ENCODE assay signal across 36 cellular contexts in the genomic region with DNA sequence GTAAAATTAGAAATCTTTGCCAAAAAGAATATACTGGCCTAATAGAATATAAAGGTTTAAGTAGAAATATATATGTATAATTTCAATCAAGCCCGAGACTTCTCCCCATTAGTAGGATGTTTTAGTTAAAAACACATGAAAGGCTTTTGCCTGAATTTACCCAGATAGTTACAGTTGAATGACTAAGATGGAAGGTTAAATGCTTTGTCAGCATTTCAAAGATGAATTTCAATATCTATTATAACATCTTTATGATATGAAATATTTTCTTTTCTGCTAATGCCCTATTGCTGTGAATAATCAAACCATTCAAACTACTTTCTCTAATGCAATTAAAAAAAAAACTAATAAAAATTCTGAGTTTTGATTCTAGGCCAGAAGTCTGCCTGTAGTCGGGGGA. TPM values are rescaled to one million over a fixed set of nuclear protein-coding genes. Genes with fewer than 3 reads are reported as not detected.
"Had no signal": no experiment of that assay in that cellular context is flagged by ENCODE, and none has a peak within 500 bp of the region (broad histone marks: within the 10 kb centered on the region; RNA-seq: fewer than 3 reads in every experiment).

No MANE protein-coding gene starts in this region.

- FAIRE-seq: astrocyte, TTC549 had no signal

- ATAC-seq: activated CD8-positive, alpha-beta T cell treated with anti-CD3 and anti-CD28 coated beads for 36 hours; activated naive CD4-positive, alpha-beta T cell treated with anti-CD3 and anti-CD28 coated beads, Interleukin-2, amount 50 U/mL, for 72 hours; activated T-cell treated with anti-CD3 and anti-CD28 coated beads, Interleukin-2, amount 50 U/mL, for 4 hours; activated T-cell treated with anti-CD3 and anti-CD28 coated beads, Interleukin-2, amount 50 U/mL, for 72 hours; activated T-helper 17 cell treated with anti-CD3 and anti-CD28 coated beads, Interleukin-2, amount 50 U/mL, for 72 hours; body of pancreas had no signal

- H3K4me3 ChIP-seq: adrenal gland, body of pancreas, breast epithelium had no signal

- H3K27ac ChIP-seq: adrenal gland, body of pancreas, brain microvascular endothelial cell, breast epithelium, VCaP had no signal

- DNase-seq: activated B cell treated with CpG ODN at 0.5 μM for 24 hours; activated CD4-positive, alpha-beta memory T cell treated with anti-CD3 and anti-CD28 coated beads for 36 hours; activated CD4-positive, alpha-beta T cell treated with anti-CD3 and anti-CD28 coated beads for 4 hours; activated CD4-positive, alpha-beta T cell treated with anti-CD3 and anti-CD28 coated beads, Interleukin-2, amount 10 ng/mL, durations not matched to agents 24 days and 14 days; activated CD4-positive, alpha-beta T cell treated with anti-CD3 and anti-CD28 coated beads, Interleukin-2, amount 50 U/mL, for 1 hour; activated CD4-positive, alpha-beta T cell treated with anti-CD3 and anti-CD28 coated beads, Interleukin-2, amount 50 U/mL, for 4 hours; activated CD4-positive, CD25-positive, alpha-beta regulatory T cell treated with anti-CD3 and anti-CD28 coated beads, Interleukin-2, amount 50 U/mL, for 72 hours; activated CD8-positive, alpha-beta memory T cell treated with anti-CD3 and anti-CD28 coated beads, Interleukin-2, amount 50 U/mL, for 4 hours; activated CD8-positive, alpha-beta T cell treated with anti-CD3 and anti-CD28 coated beads for 36 hours; activated effector memory CD4-positive, alpha-beta T cell treated with anti-CD3 and anti-CD28 coated beads, Interleukin-2, amount 50 U/mL, for 16 hours; activated gamma-delta T cell treated with Interleukin-2 at 50 U/mL for 16 hours; activated naive CD4-positive, alpha-beta T cell; activated naive CD4-positive, alpha-beta T cell treated with anti-CD3 and anti-CD28 coated beads for 36 hours; activated naive CD4-positive, alpha-beta T cell treated with anti-CD3 and anti-CD28 coated beads, Interleukin-2, amount 50 U/mL, for 16 hours; activated naive CD8-positive, alpha-beta T cell treated with anti-CD3 and anti-CD28 coated beads for 36 hours; activated T-cell treated with anti-CD3 and anti-CD28 coated beads for 4 hours; activated T-cell treated with anti-CD3 and anti-CD28 coated beads, Interleukin-2, amount 50 U/mL, for 1 hour; activated T-cell treated with anti-CD3 and anti-CD28 coated beads, Interleukin-2, amount 50 U/mL, for 4 hours; activated T-cell treated with anti-CD3 and anti-CD28 coated beads, Interleukin-2, amount 50 U/mL, for 72 hours; adrenal gland; amniotic stem cell; aorta; body of pancreas; brain microvascular endothelial cell; central memory CD4-positive, alpha-beta T cell; T-helper 2 cell; T-helper 9 cell had no signal

- H3K27me3 ChIP-seq: adrenal gland, body of pancreas, brain microvascular endothelial cell, breast epithelium had no signal

- H3K4me1 ChIP-seq: adrenal gland, body of pancreas, breast epithelium had no signal

- H3K9me3 ChIP-seq: adrenal gland, body of pancreas had no signal

- H3K36me3 ChIP-seq: adrenal gland, brain microvascular endothelial cell, breast epithelium had no signal

RNA-seq across cellular contexts. Expression of gene ABCA12, which starts 18.0 kb away (rescaled TPM):
- total RNA-seq: activated B cell treated with CpG ODN at 0.5 μM for 24 hours; activated CD4-positive, alpha-beta memory T cell treated with anti-CD3 and anti-CD28 coated beads for 36 hours; activated CD4-positive, alpha-beta T cell treated with anti-CD3 and anti-CD28 coated beads, Interleukin-2, amount 10 ng/mL, durations not matched to agents 24 days and 14 days; activated CD8-positive, alpha-beta memory T cell treated with anti-CD3 and anti-CD28 coated beads for 36 hours; activated CD8-positive, alpha-beta T cell treated with anti-CD3 and anti-CD28 coated beads for 36 hours; activated naive CD4-positive, alpha-beta T cell treated with anti-CD3 and anti-CD28 coated beads for 36 hours; activated naive CD4-positive, alpha-beta T cell treated with anti-CD3 and anti-CD28 coated beads, Interleukin-2, amount 50 U/mL, for 72 hours; activated naive CD8-positive, alpha-beta T cell treated with anti-CD3 and anti-CD28 coated beads for 36 hours; activated T-cell treated with anti-CD3 and anti-CD28 coated beads, Interleukin-2, amount 50 U/mL, for 4 hours; activated T-helper 1 cell treated with anti-CD3 and anti-CD28 coated beads, Interleukin-12 subunit alpha, Interleukin-12 subunit beta, Interleukin-2, Interleukin-4 antibody, amounts not matched to agents 30 ng/mL and 10 ng/mL and 1 ng/mL, durations not matched to agents 14 hours and 24 hours and 36 hours; activated T-helper 17 cell treated with anti-CD3 and anti-CD28 coated beads, Interleukin-2, amount 50 U/mL, for 72 hours; aorta; body of pancreas; cardiac septum had no signal
- polyA plus RNA-seq: adrenal gland, aorta had no signal
